ENCODE assay signal across 31 cellular contexts in genomic region chr6:1598433-1598832, GRCh38. TPM values are rescaled to one million over a fixed set of nuclear protein-coding genes. Genes with fewer than 3 reads are reported as not detected.
"Had no signal": no experiment of that assay in that cellular context is flagged by ENCODE, and none has a peak within 500 bp of the region (broad histone marks: within the 10 kb centered on the region; RNA-seq: fewer than 3 reads in every experiment).

No MANE protein-coding gene starts in this region.

- H3K27me3 ChIP-seq: ascending aorta had no signal

- H3K4me3 ChIP-seq: ascending aorta, breast epithelium, cardiac muscle cell, colonic mucosa, dorsolateral prefrontal cortex, esophagus squamous epithelium, gastroesophageal sphincter had no signal

- H3K36me3 ChIP-seq: ascending aorta, breast epithelium, cardiac muscle cell, colonic mucosa, esophagus squamous epithelium, gastroesophageal sphincter had no signal

- DNase-seq: activated CD4-positive, alpha-beta memory T cell treated with anti-CD3 and anti-CD28 coated beads, Interleukin-2, amount 10 ng/mL, durations not matched to agents 7 days and 5 days; activated CD4-positive, alpha-beta T cell treated with anti-CD3 and anti-CD28 coated beads for 36 hours; activated CD4-positive, alpha-beta T cell treated with anti-CD3 and anti-CD28 coated beads, Interleukin-2, amount 10 ng/mL, durations not matched to agents 24 days and 14 days; activated CD4-positive, CD25-positive, alpha-beta regulatory T cell; activated CD4-positive, CD25-positive, alpha-beta regulatory T cell treated with anti-CD3 and anti-CD28 coated beads, Interleukin-2, amount 50 U/mL, for 72 hours; activated CD8-positive, alpha-beta memory T cell treated with anti-CD3 and anti-CD28 coated beads, Interleukin-2, amount 50 U/mL, for 48 hours; activated gamma-delta T cell; activated naive CD4-positive, alpha-beta T cell; activated naive CD4-positive, alpha-beta T cell treated with anti-CD3 and anti-CD28 coated beads, Interleukin-2, amount 10 ng/mL, durations not matched to agents 7 days and 5 days; activated naive CD8-positive, alpha-beta T cell treated with anti-CD3 and anti-CD28 coated beads, Interleukin-2, amount 10 ng/mL, durations not matched to agents 7 days and 5 days; activated T-cell treated with anti-CD3 and anti-CD28 coated beads for 4 hours; activated T-cell treated with anti-CD3 and anti-CD28 coated beads, Interleukin-2, amount 50 U/mL, for 24 hours; activated T-cell treated with anti-CD3 and anti-CD28 coated beads, Interleukin-2, amount 50 U/mL, for 72 hours; central memory CD4-positive, alpha-beta T cell; cerebellar nuclear complex; colonic mucosa; dorsolateral prefrontal cortex; effector memory CD8-positive, alpha-beta T cell; esophagus squamous epithelium; foreskin melanocyte; T-helper 1 cell; T-helper 17 cell had no signal

- H3K36me3 Mint-ChIP-seq: activated naive CD4-positive, alpha-beta T cell treated with anti-CD3 and anti-CD28 coated beads, Interleukin-2, amount 10 ng/mL, durations not matched to agents 7 days and 5 days; activated naive CD4-positive, alpha-beta T cell treated with anti-CD3 and anti-CD28 coated beads, Interleukin-2, amount 50 U/mL, for 72 hours; activated naive CD8-positive, alpha-beta T cell treated with anti-CD3 and anti-CD28 coated beads, Interleukin-2, amount 10 ng/mL, durations not matched to agents 7 days and 5 days; brain had no signal

- ATAC-seq: activated CD4-positive, alpha-beta T cell treated with anti-CD3 and anti-CD28 coated beads for 36 hours; activated naive CD4-positive, alpha-beta T cell treated with anti-CD3 and anti-CD28 coated beads, Interleukin-2, amount 50 U/mL, for 72 hours; activated T-cell treated with anti-CD3 and anti-CD28 coated beads, Interleukin-2, amount 50 U/mL, for 72 hours; effector memory CD8-positive, alpha-beta T cell; gastroesophageal sphincter; T-helper 17 cell had no signal

- H3K27ac Mint-ChIP-seq: activated CD4-positive, alpha-beta memory T cell treated with anti-CD3 and anti-CD28 coated beads, Interleukin-2, amount 10 ng/mL, durations not matched to agents 7 days and 5 days; activated CD4-positive, alpha-beta T cell treated with anti-CD3 and anti-CD28 coated beads for 36 hours; activated CD4-positive, alpha-beta T cell treated with anti-CD3 and anti-CD28 coated beads, Interleukin-2, amount 10 ng/mL, durations not matched to agents 24 days and 14 days; activated naive CD4-positive, alpha-beta T cell treated with anti-CD3 and anti-CD28 coated beads, Interleukin-2, amount 10 ng/mL, durations not matched to agents 7 days and 5 days; activated naive CD4-positive, alpha-beta T cell treated with anti-CD3 and anti-CD28 coated beads, Interleukin-2, amount 50 U/mL, for 72 hours; activated naive CD8-positive, alpha-beta T cell treated with anti-CD3 and anti-CD28 coated beads, Interleukin-2, amount 10 ng/mL, durations not matched to agents 7 days and 5 days; activated T-cell treated with anti-CD3 and anti-CD28 coated beads, Interleukin-2, amount 50 U/mL, for 24 hours; activated T-cell treated with anti-CD3 and anti-CD28 coated beads, Interleukin-2, amount 50 U/mL, for 72 hours; brain; dendritic cell treated with granulocyte-macrophage colony-stimulating factor and Interleukin-4, amounts not matched to agents 40 ng/mL and 50 ng/mL, for 4 days; T-helper 17 cell; T-helper 2 cell treated with Interferon-gamma antibody and Interleukin-4, amounts not matched to agents 5 μg/mL and 100 μg/mL, for 36 hours had no signal

- H3K4me3 Mint-ChIP-seq: activated CD4-positive, alpha-beta memory T cell treated with anti-CD3 and anti-CD28 coated beads, Interleukin-2, amount 10 ng/mL, durations not matched to agents 7 days and 5 days; activated CD4-positive, alpha-beta T cell treated with anti-CD3 and anti-CD28 coated beads for 36 hours; activated CD4-positive, alpha-beta T cell treated with anti-CD3 and anti-CD28 coated beads, Interleukin-2, amount 10 ng/mL, durations not matched to agents 24 days and 14 days; activated naive CD4-positive, alpha-beta T cell treated with anti-CD3 and anti-CD28 coated beads, Interleukin-2, amount 10 ng/mL, durations not matched to agents 7 days and 5 days; activated naive CD8-positive, alpha-beta T cell treated with anti-CD3 and anti-CD28 coated beads, Interleukin-2, amount 10 ng/mL, durations not matched to agents 7 days and 5 days; activated T-cell treated with anti-CD3 and anti-CD28 coated beads, Interleukin-2, amount 50 U/mL, for 24 hours; activated T-cell treated with anti-CD3 and anti-CD28 coated beads, Interleukin-2, amount 50 U/mL, for 72 hours; brain; dendritic cell treated with granulocyte-macrophage colony-stimulating factor and Interleukin-4, amounts not matched to agents 40 ng/mL and 50 ng/mL, for 4 days; effector memory CD8-positive, alpha-beta T cell; T-helper 17 cell; T-helper 2 cell treated with Interferon-gamma antibody and Interleukin-4, amounts not matched to agents 5 μg/mL and 100 μg/mL, for 36 hours had no signal

- H3K9me3 Mint-ChIP-seq: activated CD4-positive, alpha-beta memory T cell treated with anti-CD3 and anti-CD28 coated beads, Interleukin-2, amount 10 ng/mL, durations not matched to agents 7 days and 5 days; activated CD4-positive, alpha-beta T cell treated with anti-CD3 and anti-CD28 coated beads, Interleukin-2, amount 10 ng/mL, durations not matched to agents 24 days and 14 days; activated naive CD4-positive, alpha-beta T cell treated with anti-CD3 and anti-CD28 coated beads, Interleukin-2, amount 10 ng/mL, durations not matched to agents 7 days and 5 days; activated naive CD4-positive, alpha-beta T cell treated with anti-CD3 and anti-CD28 coated beads, Interleukin-2, amount 50 U/mL, for 72 hours; activated naive CD8-positive, alpha-beta T cell treated with anti-CD3 and anti-CD28 coated beads, Interleukin-2, amount 10 ng/mL, durations not matched to agents 7 days and 5 days; activated T-cell treated with anti-CD3 and anti-CD28 coated beads, Interleukin-2, amount 50 U/mL, for 24 hours; activated T-cell treated with anti-CD3 and anti-CD28 coated beads, Interleukin-2, amount 50 U/mL, for 72 hours; brain; dendritic cell treated with granulocyte-macrophage colony-stimulating factor and Interleukin-4, amounts not matched to agents 40 ng/mL and 50 ng/mL, for 4 days; effector memory CD8-positive, alpha-beta T cell; T-helper 2 cell treated with Interferon-gamma antibody and Interleukin-4, amounts not matched to agents 5 μg/mL and 100 μg/mL, for 36 hours had no signal

- H3K27ac ChIP-seq: breast epithelium, cardiac muscle cell, colonic mucosa, dorsolateral prefrontal cortex, epithelial cell of prostate, esophagus squamous epithelium, gastroesophageal sphincter had no signal

- H3K9me3 ChIP-seq: ascending aorta, breast epithelium, colonic mucosa, esophagus squamous epithelium, gastroesophageal sphincter had no signal

- H3K4me1 ChIP-seq: colonic mucosa had no signal

RNA-seq across cellular contexts. Expression of gene FOXC1, which starts 11.3 kb away (rescaled TPM):
- total RNA-seq: activated naive CD8-positive, alpha-beta T cell treated with anti-CD3 and anti-CD28 coated beads, Interleukin-2, amount 10 ng/mL, durations not matched to agents 7 days and 5 days had no signal
